ENCODE assay signal across 22 cellular contexts in the genomic region with DNA sequence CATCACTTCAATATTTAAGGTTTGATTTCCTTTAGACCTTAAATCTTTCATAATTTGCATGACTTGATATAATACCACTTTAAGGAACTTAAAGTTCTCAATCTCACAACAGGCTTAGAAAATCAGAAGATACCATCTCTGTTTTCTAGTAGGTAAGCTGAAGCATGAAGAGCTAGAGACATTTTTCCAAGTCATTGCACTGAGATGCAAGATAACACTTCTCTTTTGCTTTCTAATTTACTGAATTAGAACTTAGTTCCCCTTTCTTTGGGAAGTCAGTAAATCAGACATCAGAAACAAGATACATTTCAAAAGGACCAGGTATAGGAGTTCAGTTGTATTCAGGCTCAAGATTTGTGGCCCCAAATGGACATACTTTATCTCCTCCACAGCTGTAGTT.
DNase-seq lines count a peak whose midpoint lies in the region; ATAC-seq, FAIRE-seq and TF ChIP-seq lines count a peak whose summit lies in the region.
"Had no signal": no experiment of that assay in that cellular context is flagged by ENCODE, and none has a peak within 500 bp of the region (broad histone marks: within the 10 kb centered on the region; RNA-seq: fewer than 3 reads in every experiment).

No MANE protein-coding gene starts in this region.

- no peak for TF ChIP-seq EP300 in GM12878 (IDR thresholded peaks at IDR 0.05; ENCODE audit: borderline replicate concordance in 1 of 2, control insufficient read depth in 1 of 2, low read depth in 2 of 2, low read length in 2 of 2)

- H3K79me2 ChIP-seq in GM12878 (ENCODE audit: control insufficient read depth, insufficient read depth, low read length): no peaks in the 10 kb centered on the region

- intact Hi-C loops in GM12878 (cut with micrococcal nuclease; ENCODE audit: unreplicated experiment): loop anchor here (1.0 kb wide), 1 partner anchor 19 kb away; no protein-coding TSS in a partner anchor

- H3K9ac ChIP-seq in GM12878 (ENCODE audit: control insufficient read depth, insufficient read depth, low read length): no peak overlapping the region

- no peak overlapping the region for H2AFZ ChIP-seq in GM12878 (ENCODE audit: control insufficient read depth, low read depth, low read length)

- DNase-seq in GM12891 (ENCODE audit: insufficient read length, low spot score) (no peak), GM12878 (ENCODE audit: low read depth, low spot score) (peak; percentile 9), SHP77 (lab: John Stamatoyannopoulos, UW) (no peak), NCI-H345 (lab: John Stamatoyannopoulos, UW) (no peak)
- no peak for DNase-seq in stimulated activated CD4-positive, alpha-beta T cell treated with anti-CD3 and anti-CD28 coated beads, Interleukin-4, amount 100 ng/mL, for 4 hours
- DNase-seq: activated CD8-positive, alpha-beta memory T cell treated with anti-CD3 and anti-CD28 coated beads for 24 hours; activated T-cell treated with anti-CD3 and anti-CD28 coated beads, Interleukin-2, amount 50 U/mL, for 48 hours; cerebellar nuclear complex; effector memory CD4-positive, alpha-beta T cell; GOT3; KG1; left ventricle myocardium inferior; mucosa of descending colon; NCI-H2171; NCI-H69; PC-3; testis had no signal

- FAIRE-seq in GM12891 (lab: Jason Lieb, UNC): peak; percentile 31
- no peak for FAIRE-seq in GM12878 (lab: Jason Lieb, UNC)

- no peaks in the 10 kb centered on the region for H4K20me1 ChIP-seq in GM12878 (ENCODE audit: control insufficient read depth, insufficient read depth)

- no peaks in the 10 kb centered on the region for H3K36me3 ChIP-seq in GM12878 (ENCODE audit: control insufficient read depth in 2 of 2, insufficient read depth in 2 of 2, low read length in 1 of 2)

- TF ChIP-seq POLR2A in GM12891 (IDR thresholded peaks at IDR 0.05; ENCODE audit: low read depth, low read length): no peak
- no peak for TF ChIP-seq POLR2A in GM12878 (IDR thresholded peaks at IDR 0.05; ENCODE audit: low read depth, low read length)

- POLR2A ChIA-PET in GM12878 (lab: Charles Lee): no interaction called here

- H3K27me3 ChIP-seq in GM12878 (replicated peaks in 1 of 2; ENCODE audit: control insufficient read depth in 2 of 2, insufficient read depth in 2 of 2, low read length in 1 of 2): no peaks in the 10 kb centered on the region
- H3K27me3 ChIP-seq: testis had no signal

- H3K4me3 ChIP-seq in GM12878: no peak overlapping the region; the same call in 1 of the 2 replicates
- H3K4me3 ChIP-seq: left ventricle myocardium inferior, mucosa of descending colon, testis had no signal

- no TSS peak for BruUV-seq in GM12878 (replicated peaks; lab: Mats Ljungman, UMichigan)

- no peak for TF ChIP-seq RAD21 in GM12878 (IDR thresholded peaks at IDR 0.05; ENCODE audit: insufficient read depth, low read depth, low read length)

- TF ChIP-seq CTCF in GM12878 (IDR thresholded peaks at IDR 0.05 in 2 of 3, conservative IDR thresholded peaks at IDR 0.05 in 1 of 3; ENCODE audit: control insufficient read depth in 2 of 3, extremely low read depth in 1 of 3, insufficient read depth in 1 of 3, low read depth in 3 of 3, low read length in 3 of 3): no peak

- no peak overlapping the region for H3K27ac ChIP-seq in GM12878 (ENCODE audit: control insufficient read depth, insufficient read depth)
- H3K27ac ChIP-seq: C4-2B, left ventricle myocardium inferior, testis had no signal

- SMC1A ChIA-PET in GM12878 (lab: Charles Lee; ENCODE audit: uncharacterized antibody, unreplicated experiment): interaction anchor here (0.8 to 1.5 kb wide), 5 partner anchors 9 to 354 kb away, joined by 3 to 8 read pairs (median 3); no protein-coding TSS in a partner anchor

- RAD21 ChIA-PET in GM12878 (lab: Charles Lee; ENCODE audit: unreplicated experiment): interaction anchor here (1.5 to 1.9 kb wide), 2 partner anchors 149 to 246 kb away, joined by 4 to 5 read pairs; no protein-coding TSS in a partner anchor

- H3K4me1 ChIP-seq in GM12878 (ENCODE audit: control insufficient read depth, insufficient read depth, low read length): no peaks in the 10 kb centered on the region
- H3K4me1 ChIP-seq: left ventricle myocardium inferior, testis had no signal

- no peaks in the 10 kb centered on the region for H3K9me3 ChIP-seq in GM12878 (replicated peaks; ENCODE audit: control insufficient read depth, insufficient read depth, low read length)
- H3K9me3 ChIP-seq: left ventricle myocardium inferior, mucosa of descending colon, testis had no signal

- no peak overlapping the region for H3K4me2 ChIP-seq in GM12878 (ENCODE audit: control insufficient read depth, insufficient read depth)

- CTCF ChIA-PET in GM12878 (lab: Yijun Ruan, JAX): interaction anchor here (0.9 to 2.3 kb wide), 5 partner anchors 13 to 413 kb away, joined by 3 to 15 read pairs (median 4); no protein-coding TSS in a partner anchor

- ATAC-seq in GM21390 (IDR thresholded peaks at IDR 0.05; ENCODE audit: unreplicated experiment) (peak; percentile 69), HG03442 (IDR thresholded peaks at IDR 0.05; ENCODE audit: unreplicated experiment) (peak; percentile 56), GM12878 (peak; percentile 56), GM18909 (IDR thresholded peaks at IDR 0.05; ENCODE audit: poor library complexity, unreplicated experiment) (no peak)
- ATAC-seq: activated CD4-positive, CD25-positive, alpha-beta regulatory T cell treated with anti-CD3 and anti-CD28 coated beads, Interleukin-2, amount 50 U/mL, for 24 hours; mucosa of descending colon; PC-3 had no signal

- in situ Hi-C loops in GM12878 (cut with MboI): loop anchor here (25.0 kb wide), 1 partner anchor 418 kb away; no protein-coding TSS in a partner anchor

TF ChIP-seq in GM12891, 5 proteins besides CTCF, POLR2A, EP300 and RAD21:
- TF ChIP-seq POLR2AphosphoS5 (IDR thresholded peaks at IDR 0.05; ENCODE audit: low read depth, low read length) (no peak), PAX5 (IDR thresholded peaks at IDR 0.05; ENCODE audit: insufficient read depth, low read length, severe bottlenecking) (no peak), SPI1 (IDR thresholded peaks at IDR 0.05; ENCODE audit: low read depth, low read length) (no peak), POU2F2 (IDR thresholded peaks at IDR 0.05; ENCODE audit: low read depth, low read length) (no peak), TAF1 (IDR thresholded peaks at IDR 0.05; ENCODE audit: low read depth, low read length) (no peak)

TF ChIP-seq in GM12878, 131 proteins besides CTCF, POLR2A, EP300 and RAD21 (continues in another document):
- TF ChIP-seq NR2F1 (conservative IDR thresholded peaks at IDR 0.05): no peak
- TF ChIP-seq FOS (IDR thresholded peaks at IDR 0.05; ENCODE audit: borderline replicate concordance, extremely low read depth, insufficient read length): no peak
- TF ChIP-seq ZNF217 (IDR thresholded peaks at IDR 0.05): no peak
- TF ChIP-seq PML (IDR thresholded peaks at IDR 0.05; ENCODE audit: low read length): no peak
- TF ChIP-seq MEF2B (IDR thresholded peaks at IDR 0.05; ENCODE audit: partially characterized antibody, poor library complexity, severe bottlenecking): no peak
- no peak for TF ChIP-seq CREB1 (IDR thresholded peaks at IDR 0.05; ENCODE audit: low read depth)
- no peak for TF ChIP-seq RB1 (IDR thresholded peaks at IDR 0.05; ENCODE audit: borderline replicate concordance)
- TF ChIP-seq, protein P1, sequence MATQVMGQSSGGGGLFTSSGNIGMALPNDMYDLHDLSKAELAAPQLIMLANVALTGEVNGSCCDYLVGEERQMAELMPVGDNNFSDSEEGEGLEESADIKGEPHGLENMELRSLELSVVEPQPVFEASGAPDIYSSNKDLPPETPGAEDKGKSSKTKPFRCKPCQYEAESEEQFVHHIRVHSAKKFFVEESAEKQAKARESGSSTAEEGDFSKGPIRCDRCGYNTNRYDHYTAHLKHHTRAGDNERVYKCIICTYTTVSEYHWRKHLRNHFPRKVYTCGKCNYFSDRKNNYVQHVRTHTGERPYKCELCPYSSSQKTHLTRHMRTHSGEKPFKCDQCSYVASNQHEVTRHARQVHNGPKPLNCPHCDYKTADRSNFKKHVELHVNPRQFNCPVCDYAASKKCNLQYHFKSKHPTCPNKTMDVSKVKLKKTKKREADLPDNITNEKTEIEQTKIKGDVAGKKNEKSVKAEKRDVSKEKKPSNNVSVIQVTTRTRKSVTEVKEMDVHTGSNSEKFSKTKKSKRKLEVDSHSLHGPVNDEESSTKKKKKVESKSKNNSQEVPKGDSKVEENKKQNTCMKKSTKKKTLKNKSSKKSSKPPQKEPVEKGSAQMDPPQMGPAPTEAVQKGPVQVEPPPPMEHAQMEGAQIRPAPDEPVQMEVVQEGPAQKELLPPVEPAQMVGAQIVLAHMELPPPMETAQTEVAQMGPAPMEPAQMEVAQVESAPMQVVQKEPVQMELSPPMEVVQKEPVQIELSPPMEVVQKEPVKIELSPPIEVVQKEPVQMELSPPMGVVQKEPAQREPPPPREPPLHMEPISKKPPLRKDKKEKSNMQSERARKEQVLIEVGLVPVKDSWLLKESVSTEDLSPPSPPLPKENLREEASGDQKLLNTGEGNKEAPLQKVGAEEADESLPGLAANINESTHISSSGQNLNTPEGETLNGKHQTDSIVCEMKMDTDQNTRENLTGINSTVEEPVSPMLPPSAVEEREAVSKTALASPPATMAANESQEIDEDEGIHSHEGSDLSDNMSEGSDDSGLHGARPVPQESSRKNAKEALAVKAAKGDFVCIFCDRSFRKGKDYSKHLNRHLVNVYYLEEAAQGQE (IDR thresholded peaks at IDR 0.05; ENCODE audit: low read depth, low read length): no peak
- TF ChIP-seq TARDBP (IDR thresholded peaks at IDR 0.05; ENCODE audit: borderline replicate concordance): no peak
- no peak for TF ChIP-seq NBN (IDR thresholded peaks at IDR 0.05)
- no peak for TF ChIP-seq ZNF274 (IDR thresholded peaks at IDR 0.05; ENCODE audit: insufficient read depth, insufficient read length)
- TF ChIP-seq, protein P2, sequence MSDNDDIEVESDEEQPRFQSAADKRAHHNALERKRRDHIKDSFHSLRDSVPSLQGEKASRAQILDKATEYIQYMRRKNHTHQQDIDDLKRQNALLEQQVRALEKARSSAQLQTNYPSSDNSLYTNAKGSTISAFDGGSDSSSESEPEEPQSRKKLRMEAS (IDR thresholded peaks at IDR 0.05; ENCODE audit: low read depth, low read length): no peak
- no peak for TF ChIP-seq FOXK2 (IDR thresholded peaks at IDR 0.05)
- TF ChIP-seq, protein P3, sequence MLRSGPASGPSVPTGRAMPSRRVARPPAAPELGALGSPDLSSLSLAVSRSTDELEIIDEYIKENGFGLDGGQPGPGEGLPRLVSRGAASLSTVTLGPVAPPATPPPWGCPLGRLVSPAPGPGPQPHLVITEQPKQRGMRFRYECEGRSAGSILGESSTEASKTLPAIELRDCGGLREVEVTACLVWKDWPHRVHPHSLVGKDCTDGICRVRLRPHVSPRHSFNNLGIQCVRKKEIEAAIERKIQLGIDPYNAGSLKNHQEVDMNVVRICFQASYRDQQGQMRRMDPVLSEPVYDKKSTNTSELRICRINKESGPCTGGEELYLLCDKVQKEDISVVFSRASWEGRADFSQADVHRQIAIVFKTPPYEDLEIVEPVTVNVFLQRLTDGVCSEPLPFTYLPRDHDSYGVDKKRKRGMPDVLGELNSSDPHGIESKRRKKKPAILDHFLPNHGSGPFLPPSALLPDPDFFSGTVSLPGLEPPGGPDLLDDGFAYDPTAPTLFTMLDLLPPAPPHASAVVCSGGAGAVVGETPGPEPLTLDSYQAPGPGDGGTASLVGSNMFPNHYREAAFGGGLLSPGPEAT (IDR thresholded peaks at IDR 0.05; ENCODE audit: low read depth): no peak
